Comparison of ENCODE assay signal across 1 cellular context in genomic region chr15:50860824-50861223, GRCh38.
TF ChIP-seq lines count a peak whose summit lies in the region.

No MANE protein-coding gene starts in this region.

TF ChIP-seq in K562, 482 proteins besides CTCF, POLR2A, EP300 and RAD21 (continued from another document):
- no peak for TF ChIP-seq ZNF277 (CRISPR knock-in tag; IDR thresholded peaks at IDR 0.05; ENCODE audit: borderline replicate concordance)
